20 cellular contexts compared by ENCODE assay signal in genomic region chr17:29693751-29694150, GRCh38.
A peak's percentile ranks its signal among the peaks of the same experiment; 100 is the strongest.
DNase-seq lines count a peak whose midpoint lies in the region; ATAC-seq and TF ChIP-seq lines count a peak whose summit lies in the region.
"Had no signal": no experiment of that assay in that cellular context is flagged by ENCODE, and none has a peak within 500 bp of the region (broad histone marks: within the 10 kb centered on the region; RNA-seq: fewer than 3 reads in every experiment).

No MANE protein-coding gene starts in this region.

- H3K27me3 ChIP-seq in dorsolateral prefrontal cortex (no peaks in the 10 kb centered on the region), gastrocnemius medialis (no peaks in the 10 kb centered on the region)
- H3K27me3 ChIP-seq: transverse colon had no signal

- no peaks in the 10 kb centered on the region for H3K27me3 Mint-ChIP-seq in activated naive CD4-positive, alpha-beta T cell treated with anti-CD3 and anti-CD28 coated beads, Interleukin-2, amount 50 U/mL, for 24 hours
- H3K27me3 Mint-ChIP-seq in T-cell = no peaks in the 10 kb centered on the region
- H3K27me3 Mint-ChIP-seq: CD4-positive, alpha-beta memory T cell had no signal

- CTCF ChIA-PET in T-cell (lab: Charles Lee) = no interaction called here

- peak overlapping the region; percentile 71 for H3K27ac Mint-ChIP-seq in activated naive CD4-positive, alpha-beta T cell treated with anti-CD3 and anti-CD28 coated beads, Interleukin-2, amount 50 U/mL, for 24 hours
- H3K27ac Mint-ChIP-seq in activated naive CD4-positive, alpha-beta T cell treated with anti-CD3 and anti-CD28 coated beads, Interleukin-2, amount 50 U/mL, for 72 hours = peak overlapping the region in 1 of 2 donors; percentile 69
- peak overlapping the region; percentile 43 to 44 for H3K27ac Mint-ChIP-seq in T-cell

- peaks cover 49% of the 10 kb centered on the region for H3K4me1 Mint-ChIP-seq in activated naive CD4-positive, alpha-beta T cell treated with anti-CD3 and anti-CD28 coated beads, Interleukin-2, amount 50 U/mL, for 24 hours
- peaks cover 30 to 40% (median 37%) of the 10 kb centered on the region in 3 donors for H3K4me1 Mint-ChIP-seq in T-cell

- H3K27ac ChIP-seq in dorsolateral prefrontal cortex (peak overlapping the region in 45 of 59 donors; percentile 14 to 96 (median 87)), gastrocnemius medialis (peak overlapping the region; percentile 75 to 100 (median 98))
- H3K27ac ChIP-seq: HL-60, transverse colon had no signal

- intact Hi-C loops in dorsolateral prefrontal cortex (cut with DNase I) = loop anchor here in 1 of 2 donors (10.0 kb wide), 1 partner anchor 61 kb away; no protein-coding TSS in a partner anchor
- intact Hi-C loops in gastrocnemius medialis (cut with DNase I; ENCODE audit: low total_unique reads) = no loop called here

- H3K9me3 ChIP-seq in gastrocnemius medialis = no peaks in the 10 kb centered on the region
- H3K9me3 ChIP-seq: transverse colon had no signal

- POLR2A ChIA-PET in T-cell (lab: Charles Lee) = interaction anchor here in 1 of 2 donors (0.6 kb wide), 1 partner anchor 209 kb away, joined by 3 read pairs; no protein-coding TSS in a partner anchor

- TF ChIP-seq POLR2A in gastrocnemius medialis (IDR thresholded peaks at IDR 0.05) = no peak

- ATAC-seq in activated naive CD4-positive, alpha-beta T cell treated with anti-CD3 and anti-CD28 coated beads, Interleukin-2, amount 50 U/mL, for 72 hours = no peak
- ATAC-seq in T-cell (replicated peaks in 1 of 4) (no peak), gastrocnemius medialis (no peak)
- ATAC-seq: GM12878; left lobe of liver; PC-3; stimulated activated naive CD8-positive, alpha-beta T cell treated with anti-CD3 and anti-CD28 coated beads, Interleukin-15, Interleukin-2, amounts not matched to agents 100 U/mL and 50 U/mL, for 24 hours had no signal

- peaks cover 48 to 60% of the 10 kb centered on the region in 2 donors for H3K4me1 ChIP-seq in gastrocnemius medialis

- peaks cover 0 to 28% of the 10 kb centered on the region in 2 donors for H3K36me3 ChIP-seq in gastrocnemius medialis

- peaks cover 20% of the 10 kb centered on the region for H3K36me3 Mint-ChIP-seq in activated naive CD4-positive, alpha-beta T cell treated with anti-CD3 and anti-CD28 coated beads, Interleukin-2, amount 50 U/mL, for 24 hours
- H3K36me3 Mint-ChIP-seq in activated naive CD4-positive, alpha-beta T cell treated with anti-CD3 and anti-CD28 coated beads, Interleukin-2, amount 50 U/mL, for 72 hours = peaks cover 6 to 39% of the 10 kb centered on the region in 2 donors
- peaks cover 33% of the 10 kb centered on the region for H3K36me3 Mint-ChIP-seq in T-cell

- TF ChIP-seq CTCF in dorsolateral prefrontal cortex (IDR thresholded peaks at IDR 0.05 in 54 of 56, conservative IDR thresholded peaks at IDR 0.05 in 2 of 56; ENCODE audit: low read depth in 1 of 56, partially characterized antibody in 56 of 56) (no peak), gastrocnemius medialis (IDR thresholded peaks at IDR 0.05 in 4 of 5, conservative IDR thresholded peaks at IDR 0.05 in 1 of 5) (no peak)

- no peak for DNase-seq in activated naive CD4-positive, alpha-beta T cell treated with anti-CD3 and anti-CD28 coated beads, Interleukin-2, amount 50 U/mL, for 72 hours (ENCODE audit: low spot score in 2 of 2)
- no peak for DNase-seq in T-cell
- DNase-seq in dorsolateral prefrontal cortex = no peak
- DNase-seq in gastrocnemius medialis = no peak
- no peak for DNase-seq in NCI-H1930 (lab: John Stamatoyannopoulos, UW)
- DNase-seq in DMS114 treated with DMSO at 0.1 percent for 48 hours (lab: John Stamatoyannopoulos, UW; ENCODE audit: unreplicated experiment) = no peak
- DNase-seq in cortex of kidney (lab: John Stamatoyannopoulos, UW) = no peak
- DNase-seq: CD4-positive, alpha-beta memory T cell; DMS79; NCI-H1436; NCI-H82; PC-3; SHP77 treated with DMSO at 0.1 percent for 48 hours; stimulated activated CD4-positive, alpha-beta T cell treated with anti-CD3 and anti-CD28 coated beads, Interleukin-2, amount 100 ng/mL, for 24 hours; stimulated activated naive CD8-positive, alpha-beta T cell treated with anti-CD3 and anti-CD28 coated beads, Interleukin-15, Interleukin-2, amounts not matched to agents 100 U/mL and 50 U/mL, for 24 hours; transverse colon had no signal

- in situ Hi-C loops in gastrocnemius medialis (cut with MboI; ENCODE audit: low sequenced_read_pairs in 4 of 4) = no loop called here

- H3K4me3 ChIP-seq in dorsolateral prefrontal cortex = no peak overlapping the region
- no peak overlapping the region for H3K4me3 ChIP-seq in gastrocnemius medialis
- H3K4me3 ChIP-seq: GM12878, transverse colon had no signal

- no peak overlapping the region for H3K4me3 Mint-ChIP-seq in activated naive CD4-positive, alpha-beta T cell treated with anti-CD3 and anti-CD28 coated beads, Interleukin-2, amount 50 U/mL, for 24 hours
- H3K4me3 Mint-ChIP-seq in T-cell = no peak overlapping the region
- H3K4me3 Mint-ChIP-seq: CD4-positive, alpha-beta memory T cell had no signal

- no peaks in the 10 kb centered on the region for H3K9me3 Mint-ChIP-seq in activated naive CD4-positive, alpha-beta T cell treated with anti-CD3 and anti-CD28 coated beads, Interleukin-2, amount 50 U/mL, for 24 hours
- H3K9me3 Mint-ChIP-seq in activated naive CD4-positive, alpha-beta T cell treated with anti-CD3 and anti-CD28 coated beads, Interleukin-2, amount 50 U/mL, for 72 hours = no peaks in the 10 kb centered on the region
- no peaks in the 10 kb centered on the region for H3K9me3 Mint-ChIP-seq in T-cell
- H3K9me3 Mint-ChIP-seq: CD4-positive, alpha-beta memory T cell had no signal
